ENCODE assay signal across 18 cellular contexts in genomic region chr7:29620531-29620930, GRCh38. TPM values are rescaled to one million over a fixed set of nuclear protein-coding genes. Genes with fewer than 3 reads are reported as not detected.
DNase-seq lines count a peak whose midpoint lies in the region; ATAC-seq, FAIRE-seq and TF ChIP-seq lines count a peak whose summit lies in the region.
"Had no signal": no experiment of that assay in that cellular context is flagged by ENCODE, and none has a peak within 500 bp of the region (broad histone marks: within the 10 kb centered on the region; RNA-seq: fewer than 3 reads in every experiment).

No MANE protein-coding gene starts in this region.

- peaks cover 38% of the 10 kb centered on the region for H3K4me1 ChIP-seq in keratinocyte (ENCODE audit: control insufficient read depth, extremely low read depth, insufficient read depth, low read length)

- FAIRE-seq in keratinocyte (lab: Jason Lieb, UNC), result no peak
- FAIRE-seq: GM12891, GM18507, H54 had no signal

- TF ChIP-seq CTCF in keratinocyte (optimal IDR thresholded peaks at IDR 0.05 in 1 of 3, IDR thresholded peaks at IDR 0.05 in 1 of 3, conservative IDR thresholded peaks at IDR 0.05 in 1 of 3; ENCODE audit: extremely low read depth in 1 of 3, insufficient read depth in 2 of 3, low read length in 3 of 3), result no peak

- H3K9me3 ChIP-seq in keratinocyte (ENCODE audit: control insufficient read depth, low read depth, low read length), result no peaks in the 10 kb centered on the region

- H4K20me1 ChIP-seq in keratinocyte (ENCODE audit: control insufficient read depth, extremely low read depth, insufficient read depth, low read length), result no peaks in the 10 kb centered on the region

- no peaks in the 10 kb centered on the region for H3K27me3 ChIP-seq in keratinocyte (ENCODE audit: control insufficient read depth, extremely low read depth, insufficient read depth, low read length)

- H3K36me3 ChIP-seq in keratinocyte (ENCODE audit: control insufficient read depth in 2 of 2, extremely low read depth in 1 of 2, insufficient read depth in 2 of 2, low read length in 2 of 2), result no peaks in the 10 kb centered on the region

- dilution Hi-C loops in keratinocyte (cut with MboI; ENCODE audit: extremely low pct_ligation_motif_present, low sequenced_read_pairs), result no loop called here

- H2AFZ ChIP-seq in keratinocyte (ENCODE audit: control insufficient read depth, low read length), result peak overlapping the region; percentile 42

- H3K4me2 ChIP-seq in keratinocyte (ENCODE audit: control insufficient read depth, extremely low read depth, insufficient read depth, low read depth, low read length), result peak overlapping the region; percentile 65

- peak overlapping the region in 1 of 3 experiments; percentile 25 for H3K4me3 ChIP-seq in keratinocyte (ENCODE audit: control insufficient read depth in 2 of 3, extremely low read depth in 1 of 3, insufficient read depth in 2 of 3, low read depth in 1 of 3, low read length in 3 of 3)

- peak overlapping the region; percentile 39 for H3K27ac ChIP-seq in keratinocyte (ENCODE audit: control insufficient read depth, insufficient read depth, low read length)
- H3K27ac ChIP-seq: 22Rv1 had no signal

- ATAC-seq in GM18873 (IDR thresholded peaks at IDR 0.05; ENCODE audit: low FRiP score, unreplicated experiment) (no peak), HG03354 (IDR thresholded peaks at IDR 0.05; ENCODE audit: poor library complexity, severe bottlenecking, unreplicated experiment) (no peak)
- ATAC-seq: Panc1 had no signal

- no peaks in the 10 kb centered on the region for H3K9me1 ChIP-seq in keratinocyte (ENCODE audit: control insufficient read depth, extremely low read depth, insufficient read depth, low read length)

- no peak overlapping the region for H3K9ac ChIP-seq in keratinocyte (ENCODE audit: control insufficient read depth, extremely low read depth, insufficient read depth, low read length)

- H3K79me2 ChIP-seq in keratinocyte (ENCODE audit: control insufficient read depth, insufficient read depth, low read length), result no peaks in the 10 kb centered on the region

- DNase-seq in NCI-H2081 (lab: John Stamatoyannopoulos, UW) (peak; percentile 28 to 74), NCI-H2081 treated with DMSO at 0.1 percent for 48 hours (lab: John Stamatoyannopoulos, UW) (no peak), NCI-H69 (lab: John Stamatoyannopoulos, UW) (peak; percentile 33), SHP77 (lab: John Stamatoyannopoulos, UW) (peak; percentile 78 to 79), keratinocyte (ENCODE audit: low read depth, low spot score) (no peak)
- DNase-seq in activated CD4-positive, alpha-beta T cell treated with anti-CD3 and anti-CD28 coated beads, Interleukin-2, amount 50 U/mL, for 1 hour, result no peak
- DNase-seq: CD4-positive, alpha-beta memory T cell; GDM1; NCI-H1105 treated with DMSO at 0.1 percent for 48 hours; NCI-H187 treated with DMSO at 0.1 percent for 48 hours; Right ventricle myocardium superior had no signal

RNA-seq across cellular contexts. Expression of gene PRR15, which starts 56.9 kb away (rescaled TPM):
- polyA plus RNA-seq in keratinocyte, result 0.81 to 2.0 TPM (median 1.8 TPM) in 3 replicates
- 0.61 TPM for polyA plus RNA-seq in keratinocyte (2011; ENCODE audit: low read depth)
- 1.3 and 1.7 TPM in 2 replicates for polyA plus RNA-seq in keratinocyte (2011; cell fraction: cytosol; rRNA removed)
- polyA plus RNA-seq in keratinocyte (2011; cell fraction: nucleus; rRNA removed), result 1.3 and 2.0 TPM in 2 replicates
- polyA plus RNA-seq in keratinocyte (2012; ENCODE audit: low replicate concordance), result 1.5 and 2.1 TPM in 2 replicates
- polyA minus RNA-seq in keratinocyte, result 0.19 to 0.36 TPM (median 0.20 TPM) in 3 replicates
- 1.9 TPM for polyA minus RNA-seq in keratinocyte (2011; cell fraction: cytosol; rRNA and poly(A)+ RNA removed)
- 0.47 and 0.84 TPM in 2 replicates for polyA minus RNA-seq in keratinocyte (2011; cell fraction: nucleus; rRNA and poly(A)+ RNA removed)
- polyA plus RNA-seq: CD4-positive, alpha-beta memory T cell had no signal

Comparison
In these comparisons a context has a peak if more than half of its experiments do, and no peak if none do; other contexts are left out.
1. DNase-seq: peak in NCI-H2081 (2 of 2), NCI-H69 (single experiment) and SHP77 (2 of 2); none in NCI-H2081 treated with DMSO at 0.1 percent for 48 hours (single experiment), keratinocyte (single experiment) and activated CD4-positive, alpha-beta T cell treated with anti-CD3 and anti-CD28 coated beads, Interleukin-2, amount 50 U/mL, for 1 hour (single experiment).